ENCODE assay signal across 1 cellular context in the genomic region with DNA sequence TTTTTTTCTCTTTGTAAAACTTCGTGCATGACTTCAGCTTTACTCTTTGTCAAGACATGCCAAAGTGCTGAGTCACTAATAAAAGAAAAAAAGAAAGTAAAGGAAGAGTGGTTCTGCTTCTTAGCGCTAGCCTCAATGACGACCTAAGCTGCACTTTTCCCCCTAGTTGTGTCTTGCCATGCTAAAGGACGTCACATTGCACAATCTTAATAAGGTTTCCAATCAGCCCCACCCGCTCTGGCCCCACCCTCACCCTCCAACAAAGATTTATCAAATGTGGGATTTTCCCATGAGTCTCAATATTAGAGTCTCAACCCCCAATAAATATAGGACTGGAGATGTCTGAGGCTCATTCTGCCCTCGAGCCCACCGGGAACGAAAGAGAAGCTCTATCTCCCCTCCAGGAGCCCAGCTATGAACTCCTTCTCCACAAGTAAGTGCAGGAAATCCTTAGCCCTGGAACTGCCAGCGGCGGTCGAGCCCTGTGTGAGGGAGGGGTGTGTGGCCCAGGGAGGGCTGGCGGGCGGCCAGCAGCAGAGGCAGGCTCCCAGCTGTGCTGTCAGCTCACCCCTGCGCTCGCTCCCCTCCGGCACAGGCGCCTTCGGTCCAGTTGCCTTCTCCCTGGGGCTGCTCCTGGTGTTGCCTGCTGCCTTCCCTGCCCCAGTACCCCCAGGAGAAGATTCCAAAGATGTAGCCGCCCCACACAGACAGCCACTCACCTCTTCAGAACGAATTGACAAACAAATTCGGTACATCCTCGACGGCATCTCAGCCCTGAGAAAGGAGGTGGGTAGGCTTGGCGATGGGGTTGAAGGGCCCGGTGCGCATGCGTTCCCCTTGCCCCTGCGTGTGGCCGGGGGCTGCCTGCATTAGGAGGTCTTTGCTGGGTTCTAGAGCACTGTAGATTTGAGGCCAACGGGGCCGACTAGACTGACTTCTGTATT.
TF ChIP-seq lines count a peak whose summit lies in the region.

A gene (plus strand): TSS at position 352 of the 944 bp plus-strand sequence. CDS start 63 bp downstream, at position 415.

TF ChIP-seq in H1, 55 proteins besides CTCF, POLR2A, EP300 and RAD21 (continued from another document):
- TF ChIP-seq SP4 (IDR thresholded peaks at IDR 0.05; ENCODE audit: low read length) (no peak), BACH1 (IDR thresholded peaks at IDR 0.05; ENCODE audit: low read length) (peak; percentile 26; the same call in 1 of the 2 replicates), KDM4A (IDR thresholded peaks at IDR 0.05; ENCODE audit: low read depth, low read length, severe bottlenecking) (no peak), CHD2 (IDR thresholded peaks at IDR 0.05; ENCODE audit: low read length) (no peak), POLR2AphosphoS5 (IDR thresholded peaks at IDR 0.05; ENCODE audit: low read depth, low read length) (no peak), CHD1 (IDR thresholded peaks at IDR 0.05; ENCODE audit: low read depth, low read length) (no peak), SIRT6 (IDR thresholded peaks at IDR 0.05; ENCODE audit: low read length) (no peak), RNF2 (IDR thresholded peaks at IDR 0.05; ENCODE audit: borderline replicate concordance, low read depth, low read length, missing control alignments, poor library complexity, severe bottlenecking) (no peak), KDM1A (IDR thresholded peaks at IDR 0.05; ENCODE audit: borderline replicate concordance, low read length) (no peak), EGR1 (IDR thresholded peaks at IDR 0.05; ENCODE audit: borderline replicate concordance, low read depth, low read length) (no peak), KDM5A (IDR thresholded peaks at IDR 0.05; ENCODE audit: low read length) (no peak), EZH2 (IDR thresholded peaks at IDR 0.05; ENCODE audit: low read depth, low read length, severe bottlenecking) (no peak), GTF2F1 (IDR thresholded peaks at IDR 0.05; ENCODE audit: borderline replicate concordance, low read depth, low read length) (no peak), PHF8 (conservative IDR thresholded peaks at IDR 0.05; ENCODE audit: low read depth, low read length) (no peak), ASH2L (IDR thresholded peaks at IDR 0.05; ENCODE audit: low read length) (peak; percentile 53), SUZ12 (IDR thresholded peaks at IDR 0.05; ENCODE audit: low read length) (no peak)
- TF ChIP-seq, protein P1, sequence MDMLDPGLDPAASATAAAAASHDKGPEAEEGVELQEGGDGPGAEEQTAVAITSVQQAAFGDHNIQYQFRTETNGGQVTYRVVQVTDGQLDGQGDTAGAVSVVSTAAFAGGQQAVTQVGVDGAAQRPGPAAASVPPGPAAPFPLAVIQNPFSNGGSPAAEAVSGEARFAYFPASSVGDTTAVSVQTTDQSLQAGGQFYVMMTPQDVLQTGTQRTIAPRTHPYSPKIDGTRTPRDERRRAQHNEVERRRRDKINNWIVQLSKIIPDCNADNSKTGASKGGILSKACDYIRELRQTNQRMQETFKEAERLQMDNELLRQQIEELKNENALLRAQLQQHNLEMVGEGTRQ (IDR thresholded peaks at IDR 0.05; ENCODE audit: low read length), result no peak
- TF ChIP-seq, protein P2, sequence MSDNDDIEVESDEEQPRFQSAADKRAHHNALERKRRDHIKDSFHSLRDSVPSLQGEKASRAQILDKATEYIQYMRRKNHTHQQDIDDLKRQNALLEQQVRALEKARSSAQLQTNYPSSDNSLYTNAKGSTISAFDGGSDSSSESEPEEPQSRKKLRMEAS (IDR thresholded peaks at IDR 0.05), result no peak
